8 cellular contexts compared by ENCODE assay signal in genomic region chr4:140150636-140150885, GRCh38. TPM values are rescaled to one million over a fixed set of nuclear protein-coding genes. Genes with fewer than 3 reads are reported as not detected.
DNase-seq lines count a peak whose midpoint lies in the region; ATAC-seq, FAIRE-seq and TF ChIP-seq lines count a peak whose summit lies in the region.

No MANE protein-coding gene starts in this region.

- TF ChIP-seq POLR2A in A549 (IDR thresholded peaks at IDR 0.05; ENCODE audit: low read length): 0 out of 2 replicates have a peak, but pooled peaks have one; percentile 17

- H3K36me3 ChIP-seq in HEK293 (ENCODE audit: control insufficient read depth in 2 of 2, insufficient read depth in 1 of 2, low read length in 2 of 2) (no peaks in the 10 kb centered on the region), iPS DF 6.9 (ENCODE audit: control insufficient read depth, insufficient read depth, low read length) (no peaks in the 10 kb centered on the region), small intestine (ENCODE audit: control insufficient read depth in 2 of 2, insufficient read depth in 2 of 2, low read length in 2 of 2) (no peaks in the 10 kb centered on the region)

- TF ChIP-seq EP300 in A549 (IDR thresholded peaks at IDR 0.05): no peak

- DNase-seq in A549 (ENCODE audit: low read depth in 1 of 2, low spot score in 1 of 2) (no peak), iPS DF 6.9 (ENCODE audit: low read depth, low spot score) (no peak), small intestine (peak; percentile 83)
- DNase-seq in activated naive CD4-positive, alpha-beta T cell treated with anti-CD3 and anti-CD28 coated beads, Interleukin-2, amount 10 ng/mL, durations not matched to agents 7 days and 5 days: peak; percentile 84

- peaks cover 43% of the 10 kb centered on the region for H3K4me1 ChIP-seq in A549
- H3K4me1 ChIP-seq in HEK293 (ENCODE audit: control insufficient read depth, insufficient read depth, low read length): peaks cover 3% of the 10 kb centered on the region; the same call in 1 of the 2 replicates
- H3K4me1 ChIP-seq in iPS DF 6.9 (ENCODE audit: control insufficient read depth, insufficient read depth, low read length): no peaks in the 10 kb centered on the region
- H3K4me1 ChIP-seq in small intestine (ENCODE audit: control insufficient read depth in 2 of 2, insufficient read depth in 1 of 2, low read depth in 1 of 2, low read length in 1 of 2): no peaks in the 10 kb centered on the region

- H3K27ac ChIP-seq in A549 (peak overlapping the region; percentile 99), HEK293 (ENCODE audit: extremely low read depth, low read depth, low read length) (peak overlapping the region; percentile 99), iPS DF 6.9 (ENCODE audit: low read length) (no peak overlapping the region), small intestine (ENCODE audit: low read depth in 1 of 2, low read length in 1 of 2) (peak overlapping the region; percentile 94 to 98)

- H3K36me3 Mint-ChIP-seq in activated naive CD4-positive, alpha-beta T cell treated with anti-CD3 and anti-CD28 coated beads, Interleukin-2, amount 10 ng/mL, durations not matched to agents 7 days and 5 days: no peaks in the 10 kb centered on the region

- FAIRE-seq in A549 (lab: Jason Lieb, UNC) (no peak), small intestine (lab: Jason Lieb, UNC) (no peak)

- H3K9me3 Mint-ChIP-seq in activated naive CD4-positive, alpha-beta T cell treated with anti-CD3 and anti-CD28 coated beads, Interleukin-2, amount 10 ng/mL, durations not matched to agents 7 days and 5 days: no peaks in the 10 kb centered on the region

- ATAC-seq in A549 (peak in 1 of 2 experiments; percentile 37; a peak in 2 of 6 replicates), GM18511 (IDR thresholded peaks at IDR 0.05; ENCODE audit: unreplicated experiment) (no peak), HG02759 (IDR thresholded peaks at IDR 0.05; ENCODE audit: unreplicated experiment) (no peak), GM19455 (IDR thresholded peaks at IDR 0.05; ENCODE audit: unreplicated experiment) (no peak)

- peaks cover 41% of the 10 kb centered on the region for H3K4me1 Mint-ChIP-seq in activated naive CD4-positive, alpha-beta T cell treated with anti-CD3 and anti-CD28 coated beads, Interleukin-2, amount 10 ng/mL, durations not matched to agents 7 days and 5 days

- H3K27me3 Mint-ChIP-seq in activated naive CD4-positive, alpha-beta T cell treated with anti-CD3 and anti-CD28 coated beads, Interleukin-2, amount 10 ng/mL, durations not matched to agents 7 days and 5 days: peaks cover 79% of the 10 kb centered on the region

- CTCF ChIA-PET in A549 (lab: Yijun Ruan, JAX) (interaction anchor here (0.6 to 1.3 kb wide), 6 partner anchors 11 to 203 kb away, joined by 3 to 4 read pairs (median 3); no protein-coding TSS in a partner anchor), HEK293 (lab: Yijun Ruan, JAX) (interaction anchor here (0.7 to 1.2 kb wide), 3 partner anchors 41 to 140 kb away, joined by 3 to 5 read pairs (median 3); no protein-coding TSS in a partner anchor)
- CTCF ChIA-PET in activated naive CD4-positive, alpha-beta T cell treated with anti-CD3 and anti-CD28 coated beads, Interleukin-2, amount 10 ng/mL, durations not matched to agents 7 days and 5 days (lab: Charles Lee): interaction anchor here (0.6 to 2.3 kb wide), 8 partner anchors 30 to 103 kb away, joined by 3 to 6 read pairs (median 4); no protein-coding TSS in a partner anchor

- H3K9me3 ChIP-seq in A549 (no peaks in the 10 kb centered on the region), HEK293 (ENCODE audit: control insufficient read depth, insufficient read depth, low read depth, low read length) (no peaks in the 10 kb centered on the region), iPS DF 6.9 (ENCODE audit: control insufficient read depth, insufficient read depth, low read length) (no peaks in the 10 kb centered on the region), small intestine (ENCODE audit: control insufficient read depth, low read depth) (no peaks in the 10 kb centered on the region)

- no peak for TF ChIP-seq RAD21 in A549 (conservative IDR thresholded peaks at IDR 0.05 in 1 of 2, IDR thresholded peaks at IDR 0.05 in 1 of 2)

- H3K4me3 Mint-ChIP-seq in activated naive CD4-positive, alpha-beta T cell treated with anti-CD3 and anti-CD28 coated beads, Interleukin-2, amount 10 ng/mL, durations not matched to agents 7 days and 5 days: peak overlapping the region; percentile 95

- H3K27me3 ChIP-seq in iPS DF 6.9 (ENCODE audit: control insufficient read depth, insufficient read depth, low read length) (no peaks in the 10 kb centered on the region), small intestine (ENCODE audit: control insufficient read depth in 2 of 2, insufficient read depth in 2 of 2, low read length in 2 of 2) (no peaks in the 10 kb centered on the region)

- no peak for TF ChIP-seq CTCF in A549 (IDR thresholded peaks at IDR 0.05)
- no peak for TF ChIP-seq CTCF in HEK293 (tag by site-specific recombination; IDR thresholded peaks at IDR 0.05)

- H3K4me3 ChIP-seq in A549: peak overlapping the region; percentile 80
- H3K4me3 ChIP-seq in HEK293 (ENCODE audit: low read depth, low read length): peak overlapping the region; percentile 64
- H3K4me3 ChIP-seq in iPS DF 6.9 (ENCODE audit: low read length): peak overlapping the region; percentile 69; the same call in 1 of the 2 replicates
- peak overlapping the region; percentile 73 to 79 for H3K4me3 ChIP-seq in small intestine (ENCODE audit: low read depth in 1 of 2, low read length in 2 of 2)

- peak overlapping the region; percentile 96 for H3K27ac Mint-ChIP-seq in activated naive CD4-positive, alpha-beta T cell treated with anti-CD3 and anti-CD28 coated beads, Interleukin-2, amount 10 ng/mL, durations not matched to agents 7 days and 5 days

- H3K4me2 ChIP-seq in A549: peak overlapping the region; percentile 89

- POLR2A ChIA-PET in A549 (lab: Yijun Ruan, JAX): interaction anchor here (0.7 to 2.7 kb wide), 14 partner anchors 18 to 497 kb away, joined by 3 to 29 read pairs (median 5); no protein-coding TSS in a partner anchor
- POLR2A ChIA-PET in HEK293 (lab: Yijun Ruan, JAX): interaction anchor here (0.8 to 2.1 kb wide), 7 partner anchors 33 to 606 kb away, joined by 3 to 9 read pairs (median 4); partner anchors contain the start of gene TBC1D9

- 5% methylated on average over 11 of the region's 13 CpGs for WGBS in A549 (ENCODE audit: missing lambda C conversion rate)
- no CpG with 5 or more reads among the region's 13 CpGs for whole genome bisulfite sequencing in iPS DF 6.9 (ENCODE audit: insufficient coverage, insufficient read length)
- WGBS in small intestine, 3 donors: 0 to 1% (median 1%) methylated on average over 13 of the region's 13 CpGs

TF ChIP-seq in A549, 52 proteins besides CTCF, POLR2A, EP300 and RAD21 (continues in another document):
- no peak for TF ChIP-seq KDM1A (IDR thresholded peaks at IDR 0.05; ENCODE audit: low read depth)
- no peak for TF ChIP-seq HOXB5 (CRISPR knock-in tag; IDR thresholded peaks at IDR 0.05)
- TF ChIP-seq ZNF302 (CRISPR knock-in tag; IDR thresholded peaks at IDR 0.05): no peak
- TF ChIP-seq SMC3 (IDR thresholded peaks at IDR 0.05): no peak
- TF ChIP-seq, protein P1, sequence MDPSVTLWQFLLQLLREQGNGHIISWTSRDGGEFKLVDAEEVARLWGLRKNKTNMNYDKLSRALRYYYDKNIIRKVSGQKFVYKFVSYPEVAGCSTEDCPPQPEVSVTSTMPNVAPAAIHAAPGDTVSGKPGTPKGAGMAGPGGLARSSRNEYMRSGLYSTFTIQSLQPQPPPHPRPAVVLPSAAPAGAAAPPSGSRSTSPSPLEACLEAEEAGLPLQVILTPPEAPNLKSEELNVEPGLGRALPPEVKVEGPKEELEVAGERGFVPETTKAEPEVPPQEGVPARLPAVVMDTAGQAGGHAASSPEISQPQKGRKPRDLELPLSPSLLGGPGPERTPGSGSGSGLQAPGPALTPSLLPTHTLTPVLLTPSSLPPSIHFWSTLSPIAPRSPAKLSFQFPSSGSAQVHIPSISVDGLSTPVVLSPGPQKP (IDR thresholded peaks at IDR 0.05; ENCODE audit: low read depth, low read length): no peak
- TF ChIP-seq ZC3H11A (IDR thresholded peaks at IDR 0.05): no peak
- no peak for TF ChIP-seq POLR2AphosphoS2 (conservative IDR thresholded peaks at IDR 0.05; ENCODE audit: low read length)
- TF ChIP-seq PHF8 (IDR thresholded peaks at IDR 0.05; ENCODE audit: borderline replicate concordance, low read depth): no peak
- no peak for TF ChIP-seq CBX2 (IDR thresholded peaks at IDR 0.05; ENCODE audit: borderline replicate concordance, low read depth)

TF ChIP-seq in HEK293, 187 proteins besides CTCF, POLR2A, EP300 and RAD21 (continues in another document):
- TF ChIP-seq SP3 (tag by site-specific recombination; IDR thresholded peaks at IDR 0.05) (no peak), ZNF292 (tag by site-specific recombination; IDR thresholded peaks at IDR 0.05; ENCODE audit: borderline replicate concordance, low read depth) (no peak), ZNF223 (tag by site-specific recombination; IDR thresholded peaks at IDR 0.05) (no peak), ZNF513 (tag by site-specific recombination; IDR thresholded peaks at IDR 0.05) (no peak), IKZF3 (tag by site-specific recombination; IDR thresholded peaks at IDR 0.05) (peak; percentile 34; the same call in 1 of the 2 replicates)
- TF ChIP-seq, protein P2, sequence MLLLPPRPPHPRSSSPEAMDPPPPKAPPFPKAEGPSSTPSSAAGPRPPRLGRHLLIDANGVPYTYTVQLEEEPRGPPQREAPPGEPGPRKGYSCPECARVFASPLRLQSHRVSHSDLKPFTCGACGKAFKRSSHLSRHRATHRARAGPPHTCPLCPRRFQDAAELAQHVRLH (tag by site-specific recombination; IDR thresholded peaks at IDR 0.05): no peak

RNA-seq across cellular contexts. Expression of gene MAML3, which starts 3.4 kb away (rescaled TPM):
- polyA plus RNA-seq in A549 (2011; rRNA removed) (18.1 and 22.2 TPM in 2 replicates), A549 (2017; fragmentation: RNase III; extraction: RNeasy Plus Mini Kit Qiagen cat#74134 plus additional on column Dnase treatment) (7.3 to 9.1 TPM (median 9.0 TPM) in 3 replicates), small intestine (1 to 10 TPM; 1.4 to 5.3 (median 1.6) TPM)
- 8.0 and 11.1 TPM in 2 replicates for polyA plus RNA-seq in A549 (2012; cell fraction: cytosol; rRNA removed)
- polyA plus RNA-seq in A549 (2012; cell fraction: nucleus; rRNA removed): 9.0 and 9.3 TPM in 2 replicates
- 38.5 and 44.5 TPM in 2 replicates for polyA minus RNA-seq in A549 (2011; rRNA and poly(A)+ RNA removed)

Comparison
In these comparisons a context has a peak if more than half of its experiments do, and no peak if none do; other contexts are left out.
1. DNase-seq: peak in activated naive CD4-positive, alpha-beta T cell treated with anti-CD3 and anti-CD28 coated beads, Interleukin-2, amount 10 ng/mL, durations not matched to agents 7 days and 5 days (single experiment) and small intestine (single experiment); none in A549 (0 of 2) and iPS DF 6.9 (single experiment).
2. Peak in every context shown above with its lines, with median percentiles within 50 percentile points of each other: H3K4me3 ChIP-seq.